3 cellular contexts compared by ENCODE assay signal in the genomic region with DNA sequence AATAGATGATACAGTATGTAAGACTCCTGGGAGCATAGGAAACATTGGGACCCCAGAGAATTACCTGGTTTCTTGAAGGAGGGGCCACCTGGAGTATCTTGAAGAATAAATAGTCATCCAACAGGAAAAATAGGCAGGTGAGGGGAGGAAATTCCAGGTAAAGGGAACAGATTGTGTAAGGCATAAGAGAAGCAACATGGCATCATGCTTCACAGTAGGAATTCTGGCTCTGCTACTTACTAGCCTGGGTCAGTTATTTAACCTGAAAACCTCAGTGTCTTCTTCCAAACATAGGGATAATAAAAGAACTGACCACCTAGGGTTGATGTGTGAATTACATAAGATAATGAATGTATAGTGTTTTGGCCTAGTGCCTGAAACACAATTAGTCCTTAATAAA.
"Had no signal": no experiment of that assay in that cellular context is flagged by ENCODE, and none has a peak within 500 bp of the region (broad histone marks: within the 10 kb centered on the region; RNA-seq: fewer than 3 reads in every experiment).

No MANE protein-coding gene starts in this region.

- ATAC-seq: GM12878 had no signal

- H3K4me3 ChIP-seq: GM12878 had no signal

- DNase-seq: GDM1, GF-D8 had no signal
